ENCODE assay signal across 11 cellular contexts in the genomic region with DNA sequence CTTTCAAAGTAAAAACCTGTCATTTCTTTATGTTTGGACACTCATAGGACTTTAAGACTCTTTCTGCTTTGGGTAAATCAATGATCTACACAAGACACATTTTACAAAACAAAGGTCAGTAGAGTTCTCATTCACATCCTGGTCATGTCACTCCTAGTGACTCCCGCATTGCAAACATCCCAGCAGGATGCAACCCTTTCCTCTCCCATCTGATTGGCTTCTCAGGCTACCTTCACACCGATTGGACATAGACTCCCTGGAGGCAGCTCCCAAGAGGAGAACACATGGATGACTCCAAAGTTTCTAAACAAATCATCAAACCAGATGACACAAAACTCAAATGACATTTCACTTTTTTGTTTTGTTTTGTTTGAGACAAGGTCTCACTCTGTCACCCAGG. TPM values are rescaled to one million over a fixed set of nuclear protein-coding genes. Genes with fewer than 3 reads are reported as not detected.
"Had no signal": no experiment of that assay in that cellular context is flagged by ENCODE, and none has a peak within 500 bp of the region (broad histone marks: within the 10 kb centered on the region; RNA-seq: fewer than 3 reads in every experiment).

No MANE protein-coding gene starts in this region.

- DNase-seq: GM23248, GOT3, H7, H9, HCEC 1CT, HFFc6 had no signal

- H3K4me3 ChIP-seq: GM23248, HAP-1 had no signal

- H3K9me3 ChIP-seq: HAP-1 had no signal

- H2AFZ ChIP-seq: GM23248 had no signal

- H3K27ac ChIP-seq: GM23248 had no signal

- H3K4me3 Mint-ChIP-seq: H9, HFFc6 had no signal

- H3K9me3 Mint-ChIP-seq: H9 had no signal

- FAIRE-seq: H1, H54 had no signal

- ATAC-seq: HCT116 had no signal

- H3K9ac ChIP-seq: GM23248 had no signal

- H3K36me3 ChIP-seq: HAP-1 had no signal

- H3K27ac Mint-ChIP-seq: HFFc6 had no signal

RNA-seq across cellular contexts. Expression of a gene that starts 43.8 kb away (rescaled TPM):
- total RNA-seq: GM23248, H1, H4, H7, H9, HFFc6 had no signal
- polyA plus RNA-seq: GM23248, H1 had no signal
